Comparison of ENCODE assay signal across 13 cellular contexts in the genomic region with DNA sequence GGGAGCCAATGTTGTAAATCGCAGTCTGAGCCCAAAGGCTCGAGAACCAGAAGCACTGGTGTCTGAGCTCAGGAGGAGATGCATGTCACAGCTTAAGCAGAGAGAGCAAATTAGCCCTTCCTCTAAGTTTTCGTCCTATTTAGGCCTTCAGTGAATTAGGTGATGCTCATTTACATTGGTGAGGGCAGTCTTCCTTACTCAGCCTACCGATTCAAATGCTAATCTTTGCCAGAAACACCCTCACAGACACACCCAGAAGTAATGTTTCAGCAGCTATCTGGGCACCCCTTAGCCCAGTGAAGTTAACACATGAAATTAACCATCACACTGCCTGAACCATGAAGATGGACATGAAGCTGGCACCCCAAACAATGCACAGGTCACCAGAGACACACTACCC.
DNase-seq lines count a peak whose midpoint lies in the region; ATAC-seq and TF ChIP-seq lines count a peak whose summit lies in the region.
"Had no signal": no experiment of that assay in that cellular context is flagged by ENCODE, and none has a peak within 500 bp of the region (broad histone marks: within the 10 kb centered on the region; RNA-seq: fewer than 3 reads in every experiment).

No MANE protein-coding gene starts in this region.

- peaks cover 23% of the 10 kb centered on the region; the same call in 1 of the 2 replicates for H3K9me3 Mint-ChIP-seq in HFFc6
- H3K9me3 Mint-ChIP-seq: dendritic cell treated with granulocyte-macrophage colony-stimulating factor and Interleukin-4, amounts not matched to agents 40 ng/mL and 50 ng/mL, for 4 days had no signal

- H3K4me1 Mint-ChIP-seq in HFFc6 (ENCODE audit: low read depth) = no peaks in the 10 kb centered on the region

- ATAC-seq in GM19452 (IDR thresholded peaks at IDR 0.05; ENCODE audit: unreplicated experiment) (peak; percentile 7), HG02885 (IDR thresholded peaks at IDR 0.05; ENCODE audit: poor library complexity, unreplicated experiment) (peak; percentile 13)

- no peak overlapping the region for H3K27ac Mint-ChIP-seq in HFFc6
- H3K27ac Mint-ChIP-seq: dendritic cell treated with granulocyte-macrophage colony-stimulating factor and Interleukin-4, amounts not matched to agents 40 ng/mL and 50 ng/mL, for 4 days; memory B cell had no signal

- H3K4me3 ChIP-seq in BLaER1 treated with 17β-estradiol and CSF1 and Interleukin-3, amounts not matched to agents 10 nM and 100 nM = no peak overlapping the region
- no peak overlapping the region for H3K4me3 ChIP-seq in HUES6 (ENCODE audit: low read depth, low read length)

- H3K27me3 Mint-ChIP-seq in HFFc6 (ENCODE audit: insufficient read depth) = no peaks in the 10 kb centered on the region; the same call in 1 of the 2 replicates
- H3K27me3 Mint-ChIP-seq: dendritic cell treated with granulocyte-macrophage colony-stimulating factor and Interleukin-4, amounts not matched to agents 40 ng/mL and 50 ng/mL, for 4 days had no signal

- peak overlapping the region in 9 of 11 experiments; percentile 10 to 41 (median 32); a peak in 7 of 22 replicates for H3K4me2 ChIP-seq in BLaER1 treated with 17β-estradiol and CSF1 and Interleukin-3, amounts not matched to agents 10 nM and 100 nM

- H3K4me3 Mint-ChIP-seq in HFFc6 = no peak overlapping the region
- H3K4me3 Mint-ChIP-seq: dendritic cell treated with granulocyte-macrophage colony-stimulating factor and Interleukin-4, amounts not matched to agents 40 ng/mL and 50 ng/mL, for 4 days; memory B cell had no signal

- peaks cover 3 to 16% (median 13%) of the 10 kb centered on the region in 10 experiments; a peak in 15 of 20 replicates for H3K4me1 ChIP-seq in BLaER1 treated with 17β-estradiol and CSF1 and Interleukin-3, amounts not matched to agents 10 nM and 100 nM
- H3K4me1 ChIP-seq in HUES6 (ENCODE audit: control insufficient read depth, insufficient read depth, low read length) = peaks cover 22% of the 10 kb centered on the region
- H3K4me1 ChIP-seq: Caco-2 had no signal

- no peaks in the 10 kb centered on the region for H4K20me1 ChIP-seq in BLaER1 treated with 17β-estradiol and CSF1 and Interleukin-3, amounts not matched to agents 10 nM and 100 nM

- no peak for TF ChIP-seq CTCF in HFFc6 (IDR thresholded peaks at IDR 0.05)

- H3K9ac ChIP-seq in BLaER1 treated with 17β-estradiol and CSF1 and Interleukin-3, amounts not matched to agents 10 nM and 100 nM = no peak overlapping the region
- peak overlapping the region; percentile 0 for H3K9ac ChIP-seq in HUES6 (ENCODE audit: low read length)

- H3K36me3 Mint-ChIP-seq in HFFc6 (ENCODE audit: low read depth) = no peaks in the 10 kb centered on the region
- H3K36me3 Mint-ChIP-seq: memory B cell had no signal

- no peaks in the 10 kb centered on the region for H3K36me3 ChIP-seq in BLaER1 treated with 17β-estradiol and CSF1 and Interleukin-3, amounts not matched to agents 10 nM and 100 nM
- peaks cover 11% of the 10 kb centered on the region for H3K36me3 ChIP-seq in HUES6 (ENCODE audit: control insufficient read depth, insufficient read depth, low read length)

- no peaks in the 10 kb centered on the region for H3K27me3 ChIP-seq in BLaER1 treated with 17β-estradiol and CSF1 and Interleukin-3, amounts not matched to agents 10 nM and 100 nM
- H3K27me3 ChIP-seq in HUES6 (ENCODE audit: control insufficient read depth, insufficient read depth, low read length) = no peaks in the 10 kb centered on the region

- DNase-seq in CD1c-positive myeloid dendritic cell (ENCODE audit: extremely low spot score) (no peak), HUDEP-2 (lab: John Stamatoyannopoulos, UW; ENCODE audit: unreplicated experiment in 76 of 76) (no peak), HFFc6 (no peak)
- DNase-seq in activated CD4-positive, alpha-beta T cell treated with anti-CD3 and anti-CD28 coated beads, Interleukin-2, amount 50 U/mL, for 48 hours = no peak
- DNase-seq: activated CD4-positive, alpha-beta T cell treated with anti-CD3 and anti-CD28 coated beads for 4 hours; anterior cingulate cortex; Caco-2 had no signal

- H3K9me3 ChIP-seq in BLaER1 treated with 17β-estradiol and CSF1 and Interleukin-3, amounts not matched to agents 10 nM and 100 nM (replicated peaks in 1 of 11) = no peaks in the 10 kb centered on the region
- peaks cover 21% of the 10 kb centered on the region for H3K9me3 ChIP-seq in HUES6 (ENCODE audit: control insufficient read depth, insufficient read depth, low read depth, low read length)
- H3K9me3 ChIP-seq: Caco-2 had no signal

- 0 out of 22 replicates have a peak overlapping the region, but pooled peaks of 1 of the 11 experiments have one; percentile 8 for H3K27ac ChIP-seq in BLaER1 treated with 17β-estradiol and CSF1 and Interleukin-3, amounts not matched to agents 10 nM and 100 nM
- H3K27ac ChIP-seq in HUES6 (ENCODE audit: low read depth, low read length) = peak overlapping the region; percentile 80
